Comparison of ENCODE assay signal across 29 cellular contexts in genomic region chr6:26436018-26436417, GRCh38. TPM values are rescaled to one million over a fixed set of nuclear protein-coding genes. Genes with fewer than 3 reads are reported as not detected.
DNase-seq lines count a peak whose midpoint lies in the region; ATAC-seq, FAIRE-seq and TF ChIP-seq lines count a peak whose summit lies in the region.
"Had no signal": no experiment of that assay in that cellular context is flagged by ENCODE, and none has a peak within 500 bp of the region (broad histone marks: within the 10 kb centered on the region; RNA-seq: fewer than 3 reads in every experiment).

No MANE protein-coding gene starts in this region.

- H3K79me2 ChIP-seq in K562 (ENCODE audit: control insufficient read depth, insufficient read depth, low read length) = no peaks in the 10 kb centered on the region

- TF ChIP-seq RAD21 in K562 (CRISPR knock-in tag; conservative IDR thresholded peaks at IDR 0.05 in 1 of 2, IDR thresholded peaks at IDR 0.05 in 1 of 2) = no peak

- DNase-seq in K562 (ENCODE audit: extremely low read depth in 1 of 4, low spot score in 3 of 4) (no peak), cardiac septum (ENCODE audit: low spot score) (no peak)
- DNase-seq: 8988T; ACHN; AML-193; BE2C; C1 segment of cervical spinal cord; Caco-2; Calu3; CD4-positive, alpha-beta memory T cell; CD4-positive, alpha-beta T cell; CD4-positive, CD25-positive, alpha-beta regulatory T cell; CD8-positive, alpha-beta memory T cell; CD8-positive, alpha-beta T cell; COR-L47; DMS 273 treated with DMSO at 0.1 percent for 48 hours; DMS153; DMS53; DMS79; DMS79 treated with DMSO at 0.1 percent for 48 hours; DND-41; EL had no signal

- no peak for TF ChIP-seq CTCF in K562 (IDR thresholded peaks at IDR 0.05 in 2 of 3, conservative IDR thresholded peaks at IDR 0.05 in 1 of 3; ENCODE audit: insufficient read depth in 2 of 3, low read depth in 1 of 3, low read length in 3 of 3)

- peak; percentile 23; the same call in 2 of the 3 replicates for ATAC-seq in K562
- ATAC-seq: A549; CD8-positive, alpha-beta T cell had no signal

- H3K27me3 ChIP-seq in K562 (ENCODE audit: control insufficient read depth in 2 of 2, insufficient read depth in 2 of 2, low read length in 2 of 2) = no peaks in the 10 kb centered on the region
- H3K27me3 ChIP-seq: BE2C; BLaER1; BLaER1 treated with 17β-estradiol and CSF1 and Interleukin-3, amounts not matched to agents 10 nM and 100 nM had no signal

- no peak for TF ChIP-seq EP300 in K562 (IDR thresholded peaks at IDR 0.05; ENCODE audit: low read length)

- no peak overlapping the region for H3K27ac ChIP-seq in K562 (ENCODE audit: extremely low read depth, low read depth, low read length)
- H3K27ac ChIP-seq: 22Rv1; A549; BLaER1; BLaER1 treated with 17β-estradiol and CSF1 and Interleukin-3, amounts not matched to agents 10 nM and 100 nM; C4-2B had no signal

- in situ Hi-C loops in K562 (cut with MboI) = no loop called here

- H3K4me3 ChIP-seq in K562 = no peak overlapping the region
- H3K4me3 ChIP-seq: A549; BLaER1; BLaER1 treated with 17β-estradiol and CSF1 and Interleukin-3, amounts not matched to agents 10 nM and 100 nM had no signal

- WGBS in K562 (ENCODE audit: insufficient coverage, low coverage, missing lambda C conversion rate) = 28% methylated on average over 4 of the region's 4 CpGs

- no peak overlapping the region for H3K4me2 ChIP-seq in K562 (ENCODE audit: insufficient read depth, low read length)
- H3K4me2 ChIP-seq: A549; BLaER1; BLaER1 treated with 17β-estradiol and CSF1 and Interleukin-3, amounts not matched to agents 10 nM and 100 nM had no signal

- no peak for TF ChIP-seq POLR2A in K562 (conservative IDR thresholded peaks at IDR 0.05)

- BruUV-seq in K562 (replicated peaks; lab: Mats Ljungman, UMichigan) = no TSS peak

- H4K20me1 ChIP-seq in K562 (replicated peaks; ENCODE audit: control insufficient read depth, insufficient read depth, low read length) = no peaks in the 10 kb centered on the region
- H4K20me1 ChIP-seq: BLaER1; BLaER1 treated with 17β-estradiol and CSF1 and Interleukin-3, amounts not matched to agents 10 nM and 100 nM had no signal

- H2AFZ ChIP-seq in K562 (ENCODE audit: low read depth, low read length) = no peak overlapping the region

- H3K4me1 ChIP-seq in K562 (replicated peaks in 1 of 2; ENCODE audit: control insufficient read depth in 2 of 2, insufficient read depth in 2 of 2, low read length in 2 of 2) = peaks cover 5 to 32% of the 10 kb centered on the region in 2 experiments; a peak in 3 of 5 replicates
- H3K4me1 ChIP-seq: Caco-2 had no signal

- H3K36me3 ChIP-seq in K562 (ENCODE audit: control insufficient read depth, insufficient read depth, low read length) = peaks cover 6% of the 10 kb centered on the region; the same call in 1 of the 3 replicates
- H3K36me3 ChIP-seq: BE2C had no signal

- intact Hi-C loops in K562 (cut with micrococcal nuclease) = no loop called here
- intact Hi-C loops in cardiac septum (cut with DNase I) = no loop called here

- peak; percentile 11 for FAIRE-seq in K562 (lab: Jason Lieb, UNC)
- FAIRE-seq: A204.1, A549, D721Med had no signal

- POLR2A ChIA-PET in K562 (lab: Yijun Ruan, JAX) = interaction anchor here (0.6 to 1.4 kb wide), 4 partner anchors 9 to 248 kb away, joined by 3 to 5 read pairs (median 4); no protein-coding TSS in a partner anchor

- CTCF ChIA-PET in K562 (lab: Yijun Ruan, JAX; ENCODE audit: low intra/inter-chr PET ratio) = no interaction called here

- H3K9ac ChIP-seq in K562 (ENCODE audit: insufficient read depth in 1 of 2, low read depth in 2 of 2, low read length in 2 of 2) = no peak overlapping the region
- H3K9ac ChIP-seq: BLaER1; BLaER1 treated with 17β-estradiol and CSF1 and Interleukin-3, amounts not matched to agents 10 nM and 100 nM had no signal

- no peaks in the 10 kb centered on the region for H3K9me3 ChIP-seq in K562 (replicated peaks; ENCODE audit: control insufficient read depth, insufficient read depth, low read depth, low read length)
- H3K9me3 ChIP-seq: A549, BE2C had no signal

- no peaks in the 10 kb centered on the region for H3K9me1 ChIP-seq in K562 (ENCODE audit: control insufficient read depth, insufficient read depth, low read length)

RNA-seq across cellular contexts. Expression of gene BTN3A3, which starts 4.3 kb away (rescaled TPM):
- 19.6 and 24.0 TPM in 2 replicates for total RNA-seq in K562 (2011; cell fraction: chromatin; rRNA removed; ENCODE audit: low replicate concordance)
- 4.6 and 4.8 TPM in 2 replicates for total RNA-seq in K562 (2011; cell fraction: nucleolus; rRNA removed)
- total RNA-seq in K562 (2011; cell fraction: nucleoplasm; rRNA removed) = 16.4 and 24.1 TPM in 2 replicates
- total RNA-seq in K562 (2014; rRNA removed) = 0.45 and 1.0 TPM in 2 replicates
- 1.2 and 1.4 TPM in 2 replicates for total RNA-seq in K562 (2014; rRNA removed; fragmentation: Illumina TruSeq; extraction: Trizol)
- 0.98 and 1.3 TPM in 2 replicates for total RNA-seq in K562 (2015; rRNA removed; fragmentation: Illumina TruSeq; extraction: Trizol)
- total RNA-seq in K562 (2021) = 1.4 and 1.5 TPM in 2 replicates
- polyA plus RNA-seq in K562 (2011; rRNA removed) = 3.5 and 7.6 TPM in 2 replicates
- 0.51 and 1.6 TPM in 2 replicates for polyA plus RNA-seq in K562 (2011; cell fraction: cytosol; rRNA removed)
- 24.8 and 44.0 TPM in 2 replicates for polyA plus RNA-seq in K562 (2011; cell fraction: nucleus; rRNA removed)
- polyA plus RNA-seq in K562 (2012) = 1.1 and 3.0 TPM in 2 replicates
- 0.71 and 1.00 TPM in 2 replicates for polyA plus RNA-seq in K562 (2014; fragmentation: Illumina TruSeq; extraction: Trizol)
- under 1 TPM; 0.21 to 0.41 TPM for polyA plus RNA-seq in K562 (2014; fragmentation: Nextera tagmentation; extraction: Ambion mirVana)
- 1.1 and 1.3 TPM in 2 replicates for polyA plus RNA-seq in K562 (2014; rRNA removed)
- polyA minus RNA-seq in K562 (2011; rRNA and poly(A)+ RNA removed) = 5.6 and 15.4 TPM in 2 replicates
- 0.19 and 0.82 TPM in 2 replicates for polyA minus RNA-seq in K562 (2011; cell fraction: cytosol; rRNA and poly(A)+ RNA removed)
- polyA minus RNA-seq in K562 (2011; cell fraction: nucleus; rRNA and poly(A)+ RNA removed) = 3.4 and 18.0 TPM in 2 replicates
- 8.5 TPM for total RNA-seq in cardiac septum

RNA-seq across cellular contexts. Expression of gene BTN2A1, which starts 21.7 kb away (rescaled TPM):
- 41.4 and 45.8 TPM in 2 replicates for total RNA-seq in K562 (2011; cell fraction: chromatin; rRNA removed; ENCODE audit: low replicate concordance)
- total RNA-seq in K562 (2011; cell fraction: nucleolus; rRNA removed) = 30.1 and 32.4 TPM in 2 replicates
- total RNA-seq in K562 (2011; cell fraction: nucleoplasm; rRNA removed) = 28.4 and 29.5 TPM in 2 replicates
- 6.7 and 6.8 TPM in 2 replicates for total RNA-seq in K562 (2014; rRNA removed)
- total RNA-seq in K562 (2014; rRNA removed; fragmentation: Illumina TruSeq; extraction: Trizol) = 17.2 and 17.6 TPM in 2 replicates
- 15.9 and 16.2 TPM in 2 replicates for total RNA-seq in K562 (2015; rRNA removed; fragmentation: Illumina TruSeq; extraction: Trizol)
- 13.0 and 13.5 TPM in 2 replicates for total RNA-seq in K562 (2021)
- 18.9 and 23.2 TPM in 2 replicates for polyA plus RNA-seq in K562 (2011; rRNA removed)
- 13.3 and 16.1 TPM in 2 replicates for polyA plus RNA-seq in K562 (2011; cell fraction: cytosol; rRNA removed)
- 33.9 and 39.5 TPM in 2 replicates for polyA plus RNA-seq in K562 (2011; cell fraction: nucleus; rRNA removed)
- polyA plus RNA-seq in K562 (2012) = 12.6 and 22.3 TPM in 2 replicates
- 19.4 and 22.1 TPM in 2 replicates for polyA plus RNA-seq in K562 (2014; fragmentation: Illumina TruSeq; extraction: Trizol)
- 10 to 100 TPM in 1 of 2 experiments, 1 to 10 TPM in 1; 7.0 to 16.4 TPM for polyA plus RNA-seq in K562 (2014; fragmentation: Nextera tagmentation; extraction: Ambion mirVana)
- 18.0 and 21.7 TPM in 2 replicates for polyA plus RNA-seq in K562 (2014; rRNA removed)
- polyA minus RNA-seq in K562 (2011; rRNA and poly(A)+ RNA removed) = 22.7 and 32.0 TPM in 2 replicates
- polyA minus RNA-seq in K562 (2011; cell fraction: cytosol; rRNA and poly(A)+ RNA removed) = 6.4 and 8.2 TPM in 2 replicates
- 11.0 and 19.7 TPM in 2 replicates for polyA minus RNA-seq in K562 (2011; cell fraction: nucleus; rRNA and poly(A)+ RNA removed)
- 15.7 TPM for total RNA-seq in cardiac septum

RNA-seq across cellular contexts. Expression of gene BTN3A1, which starts 33.9 kb away (rescaled TPM):
- total RNA-seq in K562 (2011; cell fraction: chromatin; rRNA removed; ENCODE audit: low replicate concordance) = 27.1 and 31.9 TPM in 2 replicates
- total RNA-seq in K562 (2011; cell fraction: nucleolus; rRNA removed) = 9.3 and 13.9 TPM in 2 replicates
- 16.0 and 21.1 TPM in 2 replicates for total RNA-seq in K562 (2011; cell fraction: nucleoplasm; rRNA removed)
- total RNA-seq in K562 (2014; rRNA removed) = 2.8 and 3.6 TPM in 2 replicates
- total RNA-seq in K562 (2014; rRNA removed; fragmentation: Illumina TruSeq; extraction: Trizol) = 4.3 and 4.7 TPM in 2 replicates
- 3.4 and 3.7 TPM in 2 replicates for total RNA-seq in K562 (2015; rRNA removed; fragmentation: Illumina TruSeq; extraction: Trizol)
- total RNA-seq in K562 (2021) = 3.9 and 4.2 TPM in 2 replicates
- polyA plus RNA-seq in K562 (2011; rRNA removed) = 8.5 and 11.2 TPM in 2 replicates
- polyA plus RNA-seq in K562 (2011; cell fraction: cytosol; rRNA removed) = 2.8 and 4.4 TPM in 2 replicates
- polyA plus RNA-seq in K562 (2011; cell fraction: nucleus; rRNA removed) = 26.6 and 31.8 TPM in 2 replicates
- 3.9 and 10.6 TPM in 2 replicates for polyA plus RNA-seq in K562 (2012)
- 4.2 and 4.7 TPM in 2 replicates for polyA plus RNA-seq in K562 (2014; fragmentation: Illumina TruSeq; extraction: Trizol)
- 1 to 10 TPM in 1 of 2 experiments, under 1 TPM in 1; 0.84 to 2.5 TPM for polyA plus RNA-seq in K562 (2014; fragmentation: Nextera tagmentation; extraction: Ambion mirVana)
- polyA plus RNA-seq in K562 (2014; rRNA removed) = 4.0 and 4.1 TPM in 2 replicates
- polyA minus RNA-seq in K562 (2011; rRNA and poly(A)+ RNA removed) = 9.1 and 10.0 TPM in 2 replicates
- 1.5 and 3.4 TPM in 2 replicates for polyA minus RNA-seq in K562 (2011; cell fraction: cytosol; rRNA and poly(A)+ RNA removed)
- 6.9 and 12.1 TPM in 2 replicates for polyA minus RNA-seq in K562 (2011; cell fraction: nucleus; rRNA and poly(A)+ RNA removed)
- total RNA-seq in cardiac septum = 7.4 TPM

RNA-seq across cellular contexts. Expression of gene BTN2A2, which starts 53.1 kb away (rescaled TPM):
- total RNA-seq in K562 (2011; cell fraction: chromatin; rRNA removed; ENCODE audit: low replicate concordance) = 52.6 and 53.2 TPM in 2 replicates
- total RNA-seq in K562 (2011; cell fraction: nucleolus; rRNA removed) = 31.5 and 32.4 TPM in 2 replicates
- 41.5 and 49.2 TPM in 2 replicates for total RNA-seq in K562 (2011; cell fraction: nucleoplasm; rRNA removed)
- 5.9 and 8.1 TPM in 2 replicates for total RNA-seq in K562 (2014; rRNA removed)
- 10.0 and 10.1 TPM in 2 replicates for total RNA-seq in K562 (2014; rRNA removed; fragmentation: Illumina TruSeq; extraction: Trizol)
- 7.9 and 8.6 TPM in 2 replicates for total RNA-seq in K562 (2015; rRNA removed; fragmentation: Illumina TruSeq; extraction: Trizol)
- total RNA-seq in K562 (2021) = 10.1 and 11.5 TPM in 2 replicates
- 15.5 and 17.1 TPM in 2 replicates for polyA plus RNA-seq in K562 (2011; rRNA removed)
- 11.3 and 11.6 TPM in 2 replicates for polyA plus RNA-seq in K562 (2011; cell fraction: cytosol; rRNA removed)
- 46.8 and 65.8 TPM in 2 replicates for polyA plus RNA-seq in K562 (2011; cell fraction: nucleus; rRNA removed)
- polyA plus RNA-seq in K562 (2012) = 8.6 and 14.3 TPM in 2 replicates
- 9.1 and 9.3 TPM in 2 replicates for polyA plus RNA-seq in K562 (2014; fragmentation: Illumina TruSeq; extraction: Trizol)
- polyA plus RNA-seq in K562 (2014; fragmentation: Nextera tagmentation; extraction: Ambion mirVana) = 10 to 100 TPM in 1 of 2 experiments, 1 to 10 TPM in 1; 8.4 to 11.7 TPM
- polyA plus RNA-seq in K562 (2014; rRNA removed) = 10.2 and 11.9 TPM in 2 replicates
- polyA minus RNA-seq in K562 (2011; rRNA and poly(A)+ RNA removed) = 22.6 and 30.6 TPM in 2 replicates
- polyA minus RNA-seq in K562 (2011; cell fraction: cytosol; rRNA and poly(A)+ RNA removed) = 6.9 and 8.7 TPM in 2 replicates
- polyA minus RNA-seq in K562 (2011; cell fraction: nucleus; rRNA and poly(A)+ RNA removed) = 23.0 and 33.8 TPM in 2 replicates
- 2.8 TPM for total RNA-seq in cardiac septum
